Comparison of ENCODE assay signal across 8 cellular contexts in the genomic region with DNA sequence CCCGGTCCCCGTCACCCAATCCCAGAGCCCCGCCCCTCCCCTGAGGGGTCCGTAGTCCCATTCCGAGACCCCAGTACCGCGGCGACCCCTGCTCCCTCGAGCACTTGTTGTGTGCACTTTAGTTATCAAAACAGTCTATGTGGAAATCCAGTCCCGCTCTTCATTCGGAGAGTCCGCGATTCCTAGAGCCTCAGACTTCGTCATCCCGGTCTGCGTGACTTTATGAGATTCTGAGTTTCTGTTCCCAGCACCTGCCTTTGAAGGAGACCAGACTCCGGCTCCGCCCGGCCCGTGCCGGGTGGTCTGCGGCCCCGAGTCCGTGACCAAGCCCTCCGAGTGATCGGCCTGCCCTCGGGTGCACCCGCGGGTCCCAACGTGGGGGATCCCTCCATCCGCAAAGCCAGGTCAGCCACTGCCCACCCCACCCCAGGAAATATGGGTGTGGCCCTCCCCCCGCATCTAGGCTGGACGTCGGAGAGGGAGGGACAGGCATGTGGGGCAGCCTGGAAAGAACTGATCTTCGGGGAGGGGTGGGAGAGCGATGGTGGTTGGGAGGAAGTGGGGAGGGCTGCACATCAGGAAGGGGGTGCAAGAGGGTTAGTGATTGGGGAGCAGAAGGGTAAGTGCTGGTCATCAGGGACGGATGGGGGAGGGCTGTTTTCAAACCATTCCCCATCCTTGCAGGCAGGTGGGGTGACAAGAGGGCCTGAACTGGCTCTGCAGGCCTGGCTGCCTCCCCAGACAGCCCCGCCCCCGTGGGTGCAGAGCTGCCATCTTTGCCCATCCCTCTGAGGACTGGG. TPM values are rescaled to one million over a fixed set of nuclear protein-coding genes. Genes with fewer than 3 reads are reported as not detected.
A peak's percentile ranks its signal among the peaks of the same experiment; 100 is the strongest.
DNase-seq lines count a peak whose midpoint lies in the region; ATAC-seq and TF ChIP-seq lines count a peak whose summit lies in the region.

No MANE protein-coding gene starts in this region.

- peak overlapping the region; percentile 88 for H3K9ac ChIP-seq in OCI-LY1 (ENCODE audit: low read length)

- H4K20me1 ChIP-seq in OCI-LY1 (ENCODE audit: insufficient read depth, low read length): no peaks in the 10 kb centered on the region

- no peaks in the 10 kb centered on the region for H3K9me2 ChIP-seq in OCI-LY1 (ENCODE audit: low read depth, low read length)

- peak overlapping the region; percentile 87 for H3K4me2 ChIP-seq in OCI-LY1 (ENCODE audit: low read length)

- H3K27me3 Mint-ChIP-seq in activated T-cell treated with anti-CD3 and anti-CD28 coated beads, Interleukin-2, amount 50 U/mL, for 72 hours (ENCODE audit: low read depth): no peaks in the 10 kb centered on the region

- peak overlapping the region; percentile 91 to 94 for H3K4me3 Mint-ChIP-seq in activated T-cell treated with anti-CD3 and anti-CD28 coated beads, Interleukin-2, amount 50 U/mL, for 72 hours

- ATAC-seq in HG03095 (IDR thresholded peaks at IDR 0.05; ENCODE audit: unreplicated experiment): peak; percentile 10
- peak; percentile 17 to 19 for ATAC-seq in activated T-cell treated with anti-CD3 and anti-CD28 coated beads, Interleukin-2, amount 50 U/mL, for 72 hours (replicated peaks in 1 of 2)

- peaks cover 5% of the 10 kb centered on the region; the same call in 1 of the 2 replicates for H3F3A ChIP-seq in OCI-LY1 (ENCODE audit: insufficient read depth, low read length)

- peaks cover 11% of the 10 kb centered on the region; the same call in 1 of the 2 replicates for H3K9me3 ChIP-seq in OCI-LY1 (ENCODE audit: low read length)
- no peaks in the 10 kb centered on the region for H3K9me3 ChIP-seq in esophagus muscularis mucosa
- no peaks in the 10 kb centered on the region for H3K9me3 ChIP-seq in muscle layer of duodenum (ENCODE audit: control insufficient read depth in 1 of 2, low read length in 2 of 2)
- no peaks in the 10 kb centered on the region for H3K9me3 ChIP-seq in testis

- H3K27ac ChIP-seq in OCI-LY1 (ENCODE audit: low read depth, low read length, poor library complexity, severe bottlenecking) (peak overlapping the region; percentile 37), esophagus muscularis mucosa (replicated peaks in 1 of 4) (peak overlapping the region; percentile 93 to 96 (median 95)), muscle layer of duodenum (ENCODE audit: low read length) (peak overlapping the region; percentile 95), testis (peak overlapping the region; percentile 92 to 96)

- TF ChIP-seq CTCF in OCI-LY1 (IDR thresholded peaks at IDR 0.05; ENCODE audit: low read length) (no peak), esophagus muscularis mucosa (IDR thresholded peaks at IDR 0.05) (no peak), testis (IDR thresholded peaks at IDR 0.05) (no peak)

- peak overlapping the region; percentile 15; the same call in 1 of the 2 replicates for H2AFZ ChIP-seq in OCI-LY1 (ENCODE audit: low read length)

- no peak for TF ChIP-seq POLR2A in esophagus muscularis mucosa (IDR thresholded peaks at IDR 0.05; ENCODE audit: low read depth)
- TF ChIP-seq POLR2A in testis (IDR thresholded peaks at IDR 0.05): no peak

- H3K79me2 ChIP-seq in OCI-LY1 (ENCODE audit: insufficient read depth, low read length): peaks cover 15% of the 10 kb centered on the region

- peaks cover 35% of the 10 kb centered on the region for H3K4me1 Mint-ChIP-seq in activated T-cell treated with anti-CD3 and anti-CD28 coated beads, Interleukin-2, amount 50 U/mL, for 72 hours (ENCODE audit: low read depth)

- intact Hi-C loops in esophagus muscularis mucosa (cut with DNase I): loop anchor here (2.0 kb wide), 1 partner anchor 55 kb away; the partner anchor contains the start of gene SLC2A8
- intact Hi-C loops in testis (cut with DNase I; ENCODE audit: low total_unique reads): no loop called here

- H3K27me3 ChIP-seq in OCI-LY1 (ENCODE audit: insufficient read depth, low read length) (no peaks in the 10 kb centered on the region), esophagus muscularis mucosa (no peaks in the 10 kb centered on the region), muscle layer of duodenum (ENCODE audit: low read depth, low read length) (no peaks in the 10 kb centered on the region), testis (no peaks in the 10 kb centered on the region)

- H3K27ac Mint-ChIP-seq in activated T-cell treated with anti-CD3 and anti-CD28 coated beads, Interleukin-2, amount 50 U/mL, for 72 hours: peak overlapping the region; percentile 91

- no peak for TF ChIP-seq EP300 in esophagus muscularis mucosa (IDR thresholded peaks at IDR 0.05)

- DNase-seq in SIG-M5 treated with dmso at 0.1 percent for 504 hours (lab: John Stamatoyannopoulos, UW; ENCODE audit: unreplicated experiment) (peak; percentile 49), SIG-M5 (lab: John Stamatoyannopoulos, UW) (no peak), esophagus muscularis mucosa (ENCODE audit: extremely low spot score) (no peak), testis (no peak)
- peak; percentile 62 to 66 for DNase-seq in activated T-cell treated with anti-CD3 and anti-CD28 coated beads, Interleukin-2, amount 50 U/mL, for 72 hours

- 2% methylated on average over 23 of the region's 39 CpGs for WGBS in esophagus muscularis mucosa
- 1 to 2% methylated on average over 32 to 39 of the region's 39 CpGs for WGBS in testis, 2 donors

- H3K36me3 Mint-ChIP-seq in activated T-cell treated with anti-CD3 and anti-CD28 coated beads, Interleukin-2, amount 50 U/mL, for 72 hours (ENCODE audit: insufficient read depth in 2 of 2): peaks cover 28 to 41% of the 10 kb centered on the region in 2 donors

- H3K4me3 ChIP-seq in OCI-LY1 (ENCODE audit: low read depth, low read length, poor library complexity, severe bottlenecking): peak overlapping the region; percentile 72
- peak overlapping the region; percentile 81 to 96 (median 82) for H3K4me3 ChIP-seq in esophagus muscularis mucosa
- peak overlapping the region; percentile 72 to 89 for H3K4me3 ChIP-seq in muscle layer of duodenum (ENCODE audit: low read depth in 1 of 2, low read length in 2 of 2)
- peak overlapping the region; percentile 96 to 97 for H3K4me3 ChIP-seq in testis

- H3K36me3 ChIP-seq in OCI-LY1 (ENCODE audit: insufficient read depth, low read length) (peaks cover 42% of the 10 kb centered on the region), esophagus muscularis mucosa (peaks cover 24 to 60% (median 52%) of the 10 kb centered on the region in 4 donors), muscle layer of duodenum (ENCODE audit: control insufficient read depth in 1 of 2, insufficient read depth in 2 of 2, low read length in 2 of 2) (peaks cover 29 to 38% of the 10 kb centered on the region in 2 donors), testis (ENCODE audit: low read depth, missing control alignments) (no peaks in the 10 kb centered on the region)

- no peaks in the 10 kb centered on the region for H3K9me3 Mint-ChIP-seq in activated T-cell treated with anti-CD3 and anti-CD28 coated beads, Interleukin-2, amount 50 U/mL, for 72 hours

- peaks cover 37% of the 10 kb centered on the region for H3K4me1 ChIP-seq in OCI-LY1 (ENCODE audit: insufficient read depth, low read length, severe bottlenecking)
- H3K4me1 ChIP-seq in esophagus muscularis mucosa: peaks cover 41 to 55% (median 45%) of the 10 kb centered on the region in 4 donors
- H3K4me1 ChIP-seq in muscle layer of duodenum (ENCODE audit: control insufficient read depth in 1 of 2, insufficient read depth in 2 of 2, low read length in 2 of 2): peaks cover 17 to 27% of the 10 kb centered on the region in 2 donors
- peaks cover 20% of the 10 kb centered on the region for H3K4me1 ChIP-seq in testis

RNA-seq across cellular contexts. Expression of gene LRSAM1, which starts 0.6 kb away (rescaled TPM):
- total RNA-seq in activated T-cell treated with anti-CD3 and anti-CD28 coated beads, Interleukin-2, amount 50 U/mL, for 72 hours: 10 to 100 TPM; 30.5 to 33.8 TPM
- total RNA-seq in esophagus muscularis mucosa (10 to 100 TPM; 13.6 to 26.2 (median 18.8) TPM), testis (10 to 100 TPM; 20.5 to 22.0 TPM)
- polyA plus RNA-seq in testis (ENCODE audit: insufficient read depth, low read depth, low replicate concordance): 9.9 TPM

RNA-seq across cellular contexts. Expression of gene RPL12, which starts 0.7 kb away (rescaled TPM):
- total RNA-seq in activated T-cell treated with anti-CD3 and anti-CD28 coated beads, Interleukin-2, amount 50 U/mL, for 72 hours: 1,000 to 10,000 TPM; 2,503 to 2,755 TPM
- total RNA-seq in esophagus muscularis mucosa (1,000 to 10,000 TPM in 3 of 4 donors, 100 to 1,000 TPM in 1; 880 to 2,334 (median 1,732) TPM), testis (100 to 1,000 TPM; 499 to 950 TPM)
- 1,237 TPM for polyA plus RNA-seq in testis (ENCODE audit: insufficient read depth, low read depth, low replicate concordance)

RNA-seq across cellular contexts. Expression of gene ZNF79, which starts 27.7 kb away (rescaled TPM):
- total RNA-seq in activated T-cell treated with anti-CD3 and anti-CD28 coated beads, Interleukin-2, amount 50 U/mL, for 72 hours: 10 to 100 TPM; 10.4 to 16.1 TPM
- total RNA-seq in esophagus muscularis mucosa: 10 to 100 TPM in 3 of 4 donors, 1 to 10 TPM in 1; 8.3 to 12.8 (median 11.2) TPM
- total RNA-seq in testis: 10 to 100 TPM; 19.5 to 24.5 TPM
- polyA plus RNA-seq in testis (ENCODE audit: insufficient read depth, low read depth, low replicate concordance): 15.9 TPM

RNA-seq across cellular contexts. Expression of gene SLC2A8, which starts 54.9 kb away (rescaled TPM):
- total RNA-seq in activated T-cell treated with anti-CD3 and anti-CD28 coated beads, Interleukin-2, amount 50 U/mL, for 72 hours: 10 to 100 TPM; 11.4 to 13.8 TPM
- 10 to 100 TPM; 27.0 to 34.5 (median 31.7) TPM for total RNA-seq in esophagus muscularis mucosa
- total RNA-seq in testis: 10 to 100 TPM; 62.7 to 68.6 TPM
- polyA plus RNA-seq in testis (ENCODE audit: insufficient read depth, low read depth, low replicate concordance): 128 TPM

Comparison
In these comparisons a context has a peak if more than half of its experiments do, and no peak if none do; other contexts are left out.
1. DNase-seq: peak in SIG-M5 treated with dmso at 0.1 percent for 504 hours (single experiment) and activated T-cell treated with anti-CD3 and anti-CD28 coated beads, Interleukin-2, amount 50 U/mL, for 72 hours (2 of 2); none in SIG-M5 (single experiment), esophagus muscularis mucosa (single experiment) and testis (single experiment).
2. H3K27ac ChIP-seq: peak in every context shown above with its lines; median percentile 95 in esophagus muscularis mucosa; 95 in muscle layer of duodenum; 94 in testis; 37 in OCI-LY1.
3. Peak in every context shown above with its lines, with median percentiles within 50 percentile points of each other: H3K4me3 ChIP-seq.